21 cellular contexts compared by ENCODE assay signal in the genomic region with DNA sequence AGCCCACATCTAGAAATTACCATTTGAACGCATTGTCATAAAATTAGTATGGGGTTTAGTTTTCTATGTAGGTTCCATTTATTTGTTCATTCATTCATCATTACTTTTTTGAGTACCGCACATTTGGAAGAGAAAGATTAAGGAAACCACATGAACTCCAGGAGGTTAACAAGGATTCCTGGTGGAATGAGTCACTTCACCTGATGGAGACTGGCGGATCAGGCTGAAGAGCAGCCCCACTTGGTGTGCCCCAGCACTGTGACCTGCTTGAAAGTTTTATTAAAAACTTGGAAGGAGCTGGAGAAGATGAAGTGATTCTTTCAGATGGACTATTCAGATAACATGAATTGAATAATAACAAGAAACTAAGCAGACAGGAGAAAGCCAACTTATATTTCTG.
DNase-seq lines count a peak whose midpoint lies in the region; ATAC-seq and TF ChIP-seq lines count a peak whose summit lies in the region.
"Had no signal": no experiment of that assay in that cellular context is flagged by ENCODE, and none has a peak within 500 bp of the region (broad histone marks: within the 10 kb centered on the region; RNA-seq: fewer than 3 reads in every experiment).

No MANE protein-coding gene starts in this region.

- WGBS in smooth muscle cell (ENCODE audit: low lambda C conversion rate), result 34% methylated on average over 3 of the region's 3 CpGs

- no peaks in the 10 kb centered on the region for H3K27me3 ChIP-seq in smooth muscle cell (ENCODE audit: low read depth)
- H3K27me3 ChIP-seq: gastroesophageal sphincter, right atrium auricular region had no signal

- H3K9me3 ChIP-seq in smooth muscle cell (replicated peaks; ENCODE audit: low read depth), result peaks cover 5% of the 10 kb centered on the region
- H3K9me3 ChIP-seq: right atrium auricular region had no signal

- peaks cover 44% of the 10 kb centered on the region for H3F3A ChIP-seq in smooth muscle cell (ENCODE audit: low read depth)

- H4K20me1 ChIP-seq in smooth muscle cell (ENCODE audit: low read depth), result no peaks in the 10 kb centered on the region

- H3K9ac ChIP-seq in smooth muscle cell (ENCODE audit: low read depth), result no peak overlapping the region

- no peak overlapping the region for H3K27ac Mint-ChIP-seq in progenitor cell of endocrine pancreas
- H3K27ac Mint-ChIP-seq: activated B cell treated with CpG ODN at 0.5 μM for 24 hours; activated CD8-positive, alpha-beta T cell treated with anti-CD3 and anti-CD28 coated beads for 36 hours; activated naive CD8-positive, alpha-beta T cell; stimulated activated memory B cell treated with anti-CD40 and anti-IgM and Interleukin-4, amounts not matched to agents 10 μg/mL and 1 μg/mL and 100 μg/mL, for 72 hours had no signal

- no peaks in the 10 kb centered on the region for H3K79me2 ChIP-seq in smooth muscle cell (ENCODE audit: low read depth)

- TF ChIP-seq CTCF in smooth muscle cell (IDR thresholded peaks at IDR 0.05; ENCODE audit: borderline replicate concordance, insufficient read depth, poor library complexity, severe bottlenecking) (no peak), progenitor cell of endocrine pancreas (IDR thresholded peaks at IDR 0.05; ENCODE audit: unreplicated experiment) (no peak)

- DNase-seq in HPDE6-E6E7 (ENCODE audit: extremely low spot score), result peak; percentile 15
- peak; percentile 62 for DNase-seq in glomerular visceral epithelial cell (ENCODE audit: extremely low spot score)
- DNase-seq in smooth muscle cell (lab: John Stamatoyannopoulos, UW; ENCODE audit: unreplicated experiment), result no peak
- DNase-seq in progenitor cell of endocrine pancreas (ENCODE audit: low spot score, unreplicated experiment), result no peak
- no peak for DNase-seq in activated gamma-delta T cell (lab: John Stamatoyannopoulos, UW)
- no peak for DNase-seq in NCI-H2227 treated with DMSO at 0.1 percent for 48 hours (lab: John Stamatoyannopoulos, UW)
- DNase-seq: activated B cell treated with CpG ODN at 0.5 μM for 24 hours; activated CD8-positive, alpha-beta T cell treated with anti-CD3 and anti-CD28 coated beads for 36 hours; activated T-cell treated with anti-CD3 and anti-CD28 coated beads, Interleukin-2, amount 50 U/mL, for 48 hours; dorsolateral prefrontal cortex; NCI-H1694; T-helper 9 cell had no signal

- H3K4me3 ChIP-seq in smooth muscle cell, result no peak overlapping the region
- H3K4me3 ChIP-seq: dorsolateral prefrontal cortex, gastroesophageal sphincter, right atrium auricular region, SK-N-MC, thoracic aorta had no signal

- peak overlapping the region; percentile 89 for H3K27ac ChIP-seq in smooth muscle cell (ENCODE audit: low read depth)
- H3K27ac ChIP-seq: dorsolateral prefrontal cortex, epithelial cell of prostate, gastroesophageal sphincter, right atrium auricular region, SK-N-MC, thoracic aorta had no signal

- H3K4me2 ChIP-seq in smooth muscle cell, result peak overlapping the region; percentile 58

- no peaks in the 10 kb centered on the region for H3K36me3 ChIP-seq in smooth muscle cell (ENCODE audit: low read depth)
- H3K36me3 ChIP-seq: gastroesophageal sphincter, right atrium auricular region, thoracic aorta had no signal

- H3K9me3 Mint-ChIP-seq in progenitor cell of endocrine pancreas (ENCODE audit: low read depth), result no peaks in the 10 kb centered on the region

- peak; percentile 69 for ATAC-seq in SK-N-SH treated with all-trans-retinoic acid at 6 μM for 48 hours
- ATAC-seq: activated CD8-positive, alpha-beta T cell treated with anti-CD3 and anti-CD28 coated beads for 36 hours; gastroesophageal sphincter; left lobe of liver; stimulated activated memory B cell treated with anti-CD40 and anti-IgM and Interleukin-4, amounts not matched to agents 10 μg/mL and 1 μg/mL and 100 μg/mL, for 72 hours had no signal

- H3K36me3 Mint-ChIP-seq in progenitor cell of endocrine pancreas (ENCODE audit: insufficient read depth), result no peaks in the 10 kb centered on the region
- H3K36me3 Mint-ChIP-seq: activated naive CD8-positive, alpha-beta T cell; stimulated activated memory B cell treated with anti-CD40 and anti-IgM and Interleukin-4, amounts not matched to agents 10 μg/mL and 1 μg/mL and 100 μg/mL, for 72 hours had no signal

- H3K4me3 Mint-ChIP-seq in progenitor cell of endocrine pancreas (ENCODE audit: low read depth), result no peak overlapping the region
- H3K4me3 Mint-ChIP-seq: activated B cell treated with CpG ODN at 0.5 μM for 24 hours; activated CD8-positive, alpha-beta T cell treated with anti-CD3 and anti-CD28 coated beads for 36 hours; activated naive CD8-positive, alpha-beta T cell; stimulated activated memory B cell treated with anti-CD40 and anti-IgM and Interleukin-4, amounts not matched to agents 10 μg/mL and 1 μg/mL and 100 μg/mL, for 72 hours had no signal

- peaks cover 7% of the 10 kb centered on the region for H3K27me3 Mint-ChIP-seq in progenitor cell of endocrine pancreas
- H3K27me3 Mint-ChIP-seq: activated B cell treated with CpG ODN at 0.5 μM for 24 hours; activated CD8-positive, alpha-beta T cell treated with anti-CD3 and anti-CD28 coated beads for 36 hours; activated naive CD8-positive, alpha-beta T cell; stimulated activated memory B cell treated with anti-CD40 and anti-IgM and Interleukin-4, amounts not matched to agents 10 μg/mL and 1 μg/mL and 100 μg/mL, for 72 hours had no signal

- H3K4me1 Mint-ChIP-seq in progenitor cell of endocrine pancreas (ENCODE audit: low read depth), result no peaks in the 10 kb centered on the region
- H3K4me1 Mint-ChIP-seq: activated B cell treated with CpG ODN at 0.5 μM for 24 hours; stimulated activated memory B cell treated with anti-CD40 and anti-IgM and Interleukin-4, amounts not matched to agents 10 μg/mL and 1 μg/mL and 100 μg/mL, for 72 hours had no signal

- peaks cover 25% of the 10 kb centered on the region for H3K4me1 ChIP-seq in smooth muscle cell (ENCODE audit: low read depth)
- H3K4me1 ChIP-seq: gastroesophageal sphincter, right atrium auricular region had no signal

- H2AFZ ChIP-seq in smooth muscle cell (ENCODE audit: low read depth), result no peak overlapping the region

TF ChIP-seq in SK-N-SH treated with all-trans-retinoic acid at 6 μM for 48 hours, 23 proteins besides CTCF, POLR2A, EP300 and RAD21:
- TF ChIP-seq, protein P1, sequence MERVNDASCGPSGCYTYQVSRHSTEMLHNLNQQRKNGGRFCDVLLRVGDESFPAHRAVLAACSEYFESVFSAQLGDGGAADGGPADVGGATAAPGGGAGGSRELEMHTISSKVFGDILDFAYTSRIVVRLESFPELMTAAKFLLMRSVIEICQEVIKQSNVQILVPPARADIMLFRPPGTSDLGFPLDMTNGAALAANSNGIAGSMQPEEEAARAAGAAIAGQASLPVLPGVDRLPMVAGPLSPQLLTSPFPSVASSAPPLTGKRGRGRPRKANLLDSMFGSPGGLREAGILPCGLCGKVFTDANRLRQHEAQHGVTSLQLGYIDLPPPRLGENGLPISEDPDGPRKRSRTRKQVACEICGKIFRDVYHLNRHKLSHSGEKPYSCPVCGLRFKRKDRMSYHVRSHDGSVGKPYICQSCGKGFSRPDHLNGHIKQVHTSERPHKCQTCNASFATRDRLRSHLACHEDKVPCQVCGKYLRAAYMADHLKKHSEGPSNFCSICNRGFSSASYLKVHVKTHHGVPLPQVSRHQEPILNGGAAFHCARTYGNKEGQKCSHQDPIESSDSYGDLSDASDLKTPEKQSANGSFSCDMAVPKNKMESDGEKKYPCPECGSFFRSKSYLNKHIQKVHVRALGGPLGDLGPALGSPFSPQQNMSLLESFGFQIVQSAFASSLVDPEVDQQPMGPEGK (CRISPR knock-in tag; IDR thresholded peaks at IDR 0.05; ENCODE audit: borderline replicate concordance), result 0 out of 2 replicates have a peak, but pooled peaks have one; percentile 35
- TF ChIP-seq RARB (CRISPR knock-in tag; IDR thresholded peaks at IDR 0.05), result no peak
TF ChIP-seq in SK-N-SH treated with all-trans-retinoic acid at 6 μM for 48 hours: peak in this region for 1.

Comparison
In these comparisons a context has a peak if more than half of its experiments do, and no peak if none do; other contexts are left out.
1. DNase-seq: peak in HPDE6-E6E7 (single experiment) and glomerular visceral epithelial cell (single experiment); none in smooth muscle cell (single experiment), progenitor cell of endocrine pancreas (single experiment), activated gamma-delta T cell (single experiment) and NCI-H2227 treated with DMSO at 0.1 percent for 48 hours (single experiment).